Comparison of ENCODE assay signal across 9 cellular contexts in genomic region chr16:70576431-70577255, GRCh38. TPM values are rescaled to one million over a fixed set of nuclear protein-coding genes. Genes with fewer than 3 reads are reported as not detected.
DNase-seq lines count a peak whose midpoint lies in the region; ATAC-seq lines count a peak whose summit lies in the region.
"Had no signal": no experiment of that assay in that cellular context is flagged by ENCODE, and none has a peak within 500 bp of the region (broad histone marks: within the 10 kb centered on the region; RNA-seq: fewer than 3 reads in every experiment).

No MANE protein-coding gene starts in this region.

- H3K4me1 Mint-ChIP-seq in memory B cell = peaks cover 4% of the 10 kb centered on the region

- no peaks in the 10 kb centered on the region for H3K27me3 Mint-ChIP-seq in memory B cell
- H3K27me3 Mint-ChIP-seq: central memory CD8-positive, alpha-beta T cell had no signal

- ATAC-seq in GM21723 (IDR thresholded peaks at IDR 0.05; ENCODE audit: unreplicated experiment) (peak; percentile 84), memory B cell (ENCODE audit: low read depth) (no peak)
- peak in 1 of 2 donors; percentile 50 for ATAC-seq in activated naive CD4-positive, alpha-beta T cell treated with anti-CD3 and anti-CD28 coated beads, Interleukin-2, amount 50 U/mL, for 72 hours

- no peaks in the 10 kb centered on the region for H3K9me3 Mint-ChIP-seq in activated naive CD4-positive, alpha-beta T cell treated with anti-CD3 and anti-CD28 coated beads, Interleukin-2, amount 50 U/mL, for 72 hours
- H3K9me3 Mint-ChIP-seq in memory B cell = no peaks in the 10 kb centered on the region
- H3K9me3 Mint-ChIP-seq: central memory CD8-positive, alpha-beta T cell had no signal

- peaks cover 7 to 15% of the 10 kb centered on the region in 2 donors for H3K36me3 Mint-ChIP-seq in activated naive CD4-positive, alpha-beta T cell treated with anti-CD3 and anti-CD28 coated beads, Interleukin-2, amount 50 U/mL, for 72 hours
- peaks cover 14% of the 10 kb centered on the region for H3K36me3 Mint-ChIP-seq in memory B cell

- peak overlapping the region; percentile 48 to 60 for H3K27ac Mint-ChIP-seq in activated naive CD4-positive, alpha-beta T cell treated with anti-CD3 and anti-CD28 coated beads, Interleukin-2, amount 50 U/mL, for 72 hours
- peak overlapping the region; percentile 62 for H3K27ac Mint-ChIP-seq in memory B cell

- H3K4me3 ChIP-seq in HUES48 (ENCODE audit: low read depth, low read length) = no peak overlapping the region
- H3K4me3 ChIP-seq in effector memory CD4-positive, alpha-beta T cell (ENCODE audit: insufficient read depth, low read depth, low read length, poor library complexity, severe bottlenecking) = no peak overlapping the region

- H3K9me3 ChIP-seq in HUES48 (ENCODE audit: control insufficient read depth, insufficient read depth, low read length) = no peaks in the 10 kb centered on the region
- H3K9me3 ChIP-seq in effector memory CD4-positive, alpha-beta T cell (ENCODE audit: control insufficient read depth, low read length) = no peaks in the 10 kb centered on the region

- H3K27me3 ChIP-seq in HUES48 (ENCODE audit: control insufficient read depth, insufficient read depth, low read length) = no peaks in the 10 kb centered on the region
- no peaks in the 10 kb centered on the region for H3K27me3 ChIP-seq in effector memory CD4-positive, alpha-beta T cell (replicated peaks; ENCODE audit: control insufficient read depth, insufficient read depth, low read length, poor library complexity, severe bottlenecking)

- DNase-seq in SKM-1 treated with dmso at 0.1 percent for 144 hours (lab: John Stamatoyannopoulos, UW; ENCODE audit: unreplicated experiment) (peak; percentile 57), SKM-1 (lab: John Stamatoyannopoulos, UW; ENCODE audit: unreplicated experiment) (no peak), memory B cell (ENCODE audit: low spot score in 2 of 2) (no peak), medulla oblongata (ENCODE audit: extremely low spot score) (no peak)
- DNase-seq in activated naive CD4-positive, alpha-beta T cell treated with anti-CD3 and anti-CD28 coated beads, Interleukin-2, amount 50 U/mL, for 72 hours (ENCODE audit: low spot score in 2 of 2) = no peak
- no peak for DNase-seq in effector memory CD4-positive, alpha-beta T cell

- no peak overlapping the region for H3K9ac ChIP-seq in HUES48 (ENCODE audit: low read depth, low read length)

- peak overlapping the region; percentile 29 for H3K27ac ChIP-seq in HUES48 (ENCODE audit: low read depth, low read length)
- H3K27ac ChIP-seq in effector memory CD4-positive, alpha-beta T cell (ENCODE audit: insufficient read depth, low read length, poor library complexity, severe bottlenecking) = no peak overlapping the region

- no peak overlapping the region for H3K4me3 Mint-ChIP-seq in memory B cell
- H3K4me3 Mint-ChIP-seq: central memory CD8-positive, alpha-beta T cell had no signal

- H3K36me3 ChIP-seq in HUES48 (ENCODE audit: control insufficient read depth, insufficient read depth, low read length) = peaks cover 39% of the 10 kb centered on the region
- peaks cover 13% of the 10 kb centered on the region for H3K36me3 ChIP-seq in effector memory CD4-positive, alpha-beta T cell (ENCODE audit: control insufficient read depth, insufficient read depth, low read length)

- 0 out of 2 replicates have a peak, but pooled peaks cover 3% of the 10 kb centered on the region for H3K4me1 ChIP-seq in HUES48 (ENCODE audit: control insufficient read depth, insufficient read depth, low read length)
- H3K4me1 ChIP-seq in effector memory CD4-positive, alpha-beta T cell (ENCODE audit: control insufficient read depth, insufficient read depth, low read length, poor library complexity, severe bottlenecking) = no peaks in the 10 kb centered on the region

RNA-seq across cellular contexts. Expression of gene SF3B3, which starts 53.0 kb away (rescaled TPM):
- total RNA-seq in activated naive CD4-positive, alpha-beta T cell treated with anti-CD3 and anti-CD28 coated beads, Interleukin-2, amount 50 U/mL, for 72 hours = 100 to 1,000 TPM; 308 to 543 TPM

RNA-seq across cellular contexts. Expression of gene COG4, which starts 53.3 kb away (rescaled TPM):
- 10 to 100 TPM; 37.5 to 41.2 TPM for total RNA-seq in activated naive CD4-positive, alpha-beta T cell treated with anti-CD3 and anti-CD28 coated beads, Interleukin-2, amount 50 U/mL, for 72 hours
